ENCODE assay signal across 11 cellular contexts in the genomic region with DNA sequence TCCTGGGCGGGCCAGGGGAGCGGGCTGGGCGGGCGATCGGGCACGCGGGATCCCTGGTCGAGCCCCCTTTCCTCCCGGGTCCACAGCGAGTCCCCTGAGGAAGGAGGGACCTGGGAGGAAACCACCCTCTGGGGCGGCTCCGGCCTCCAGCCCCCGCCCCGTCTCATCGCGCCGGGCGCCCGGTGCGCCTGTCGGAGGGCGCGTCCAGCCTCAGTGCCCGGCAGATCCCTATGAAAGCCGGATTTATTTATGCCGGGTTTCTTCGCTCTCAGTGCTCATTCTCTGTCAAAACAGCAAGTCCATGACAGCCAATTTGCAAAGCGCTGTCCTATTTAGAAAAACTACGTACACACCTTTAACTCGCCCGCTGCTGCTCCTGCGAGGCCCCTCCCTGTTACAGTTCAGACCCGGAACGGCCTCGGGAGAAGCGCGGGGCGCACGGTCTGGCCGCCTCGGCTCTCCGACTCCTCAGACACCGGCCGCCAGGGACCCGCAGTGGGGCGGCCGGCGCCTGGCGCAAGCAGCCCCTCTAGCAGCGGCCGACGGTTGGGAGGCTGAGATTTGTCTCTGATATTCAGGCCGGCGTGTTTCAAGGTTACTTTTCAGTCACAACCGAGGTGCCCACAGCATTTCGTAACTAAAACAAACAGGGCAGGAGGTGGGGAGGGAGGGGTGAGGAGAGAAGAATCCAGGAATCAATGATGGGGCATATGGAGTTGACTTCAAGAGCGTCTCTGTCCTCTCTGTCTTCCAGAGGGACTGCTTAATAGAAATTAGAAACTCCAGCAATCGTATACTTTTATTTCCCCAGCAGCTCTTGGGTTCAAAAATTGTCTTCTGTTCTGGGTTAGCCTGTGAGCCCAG. TPM values are rescaled to one million over a fixed set of nuclear protein-coding genes. Genes with fewer than 3 reads are reported as not detected.
DNase-seq lines count a peak whose midpoint lies in the region; ATAC-seq and TF ChIP-seq lines count a peak whose summit lies in the region.
"Had no signal": no experiment of that assay in that cellular context is flagged by ENCODE, and none has a peak within 500 bp of the region (broad histone marks: within the 10 kb centered on the region; RNA-seq: fewer than 3 reads in every experiment).

No MANE protein-coding gene starts in this region.

- H3K4me3 ChIP-seq in right lobe of liver, result peak overlapping the region; percentile 49 to 78 (median 71)

- CTCF ChIA-PET in CD4-positive, alpha-beta T cell (lab: Charles Lee), result no interaction called here

- DNase-seq in activated naive CD8-positive, alpha-beta T cell treated with anti-CD3 and anti-CD28 coated beads, Interleukin-2, amount 10 ng/mL, durations not matched to agents 7 days and 5 days, result no peak
- no peak for DNase-seq in activated naive CD8-positive, alpha-beta T cell treated with anti-CD3 and anti-CD28 coated beads, Interleukin-2, amount 50 U/mL, for 24 hours
- peak; percentile 47 to 80 (median 66) for DNase-seq in right lobe of liver
- DNase-seq in CD4-positive, alpha-beta T cell, result no peak
- DNase-seq in effector memory CD8-positive, alpha-beta T cell, result no peak
- DNase-seq in Right ventricle myocardium superior, result no peak
- DNase-seq in stimulated activated naive CD4-positive, alpha-beta T cell (lab: John Stamatoyannopoulos, UW), result no peak
- DNase-seq: cerebellar nuclear complex, NCI-H187 treated with DMSO at 0.1 percent for 48 hours, SW 1271 had no signal

- no peaks in the 10 kb centered on the region for H3K27me3 ChIP-seq in right lobe of liver
- H3K27me3 ChIP-seq in CD4-positive, alpha-beta T cell (ENCODE audit: control insufficient read depth, insufficient read depth, low read length), result peaks cover 65% of the 10 kb centered on the region

- TF ChIP-seq CTCF in brain (conservative IDR thresholded peaks at IDR 0.05) (no peak), right lobe of liver (IDR thresholded peaks at IDR 0.05) (no peak)
- no peak for TF ChIP-seq CTCF in CD4-positive, alpha-beta T cell (IDR thresholded peaks at IDR 0.05)

- peaks cover 0 to 9% (median 0%) of the 10 kb centered on the region in 4 donors for H3K36me3 ChIP-seq in right lobe of liver

- peaks cover 4% of the 10 kb centered on the region for H3K36me3 Mint-ChIP-seq in activated naive CD8-positive, alpha-beta T cell treated with anti-CD3 and anti-CD28 coated beads, Interleukin-2, amount 10 ng/mL, durations not matched to agents 7 days and 5 days
- no peaks in the 10 kb centered on the region for H3K36me3 Mint-ChIP-seq in activated naive CD8-positive, alpha-beta T cell treated with anti-CD3 and anti-CD28 coated beads, Interleukin-2, amount 50 U/mL, for 24 hours (ENCODE audit: low read depth)
- no peaks in the 10 kb centered on the region for H3K36me3 Mint-ChIP-seq in brain
- H3K36me3 Mint-ChIP-seq in CD4-positive, alpha-beta T cell (ENCODE audit: low read depth), result no peaks in the 10 kb centered on the region
- H3K36me3 Mint-ChIP-seq in effector memory CD8-positive, alpha-beta T cell (ENCODE audit: insufficient read depth), result no peaks in the 10 kb centered on the region

- H3K27ac ChIP-seq in right lobe of liver, result peak overlapping the region; percentile 81 to 98 (median 90)
- no peak overlapping the region for H3K27ac ChIP-seq in CD4-positive, alpha-beta T cell (ENCODE audit: low read depth, low read length)

- peaks cover 0 to 24% (median 5%) of the 10 kb centered on the region in 4 donors for H3K4me1 ChIP-seq in right lobe of liver

- peaks cover 68% of the 10 kb centered on the region for H3K27me3 Mint-ChIP-seq in activated naive CD8-positive, alpha-beta T cell treated with anti-CD3 and anti-CD28 coated beads, Interleukin-2, amount 10 ng/mL, durations not matched to agents 7 days and 5 days
- peaks cover 70% of the 10 kb centered on the region for H3K27me3 Mint-ChIP-seq in activated naive CD8-positive, alpha-beta T cell treated with anti-CD3 and anti-CD28 coated beads, Interleukin-2, amount 50 U/mL, for 24 hours
- peaks cover 98% of the 10 kb centered on the region for H3K27me3 Mint-ChIP-seq in brain
- H3K27me3 Mint-ChIP-seq in CD4-positive, alpha-beta T cell, result peaks cover 70% of the 10 kb centered on the region
- H3K27me3 Mint-ChIP-seq in effector memory CD8-positive, alpha-beta T cell, result peaks cover 37 to 78% of the 10 kb centered on the region in 2 donors

- H3K27ac Mint-ChIP-seq in activated naive CD8-positive, alpha-beta T cell treated with anti-CD3 and anti-CD28 coated beads, Interleukin-2, amount 10 ng/mL, durations not matched to agents 7 days and 5 days, result no peak overlapping the region
- no peak overlapping the region for H3K27ac Mint-ChIP-seq in activated naive CD8-positive, alpha-beta T cell treated with anti-CD3 and anti-CD28 coated beads, Interleukin-2, amount 50 U/mL, for 24 hours
- H3K27ac Mint-ChIP-seq in brain, result no peak overlapping the region
- H3K27ac Mint-ChIP-seq in CD4-positive, alpha-beta T cell, result no peak overlapping the region
- no peak overlapping the region for H3K27ac Mint-ChIP-seq in effector memory CD8-positive, alpha-beta T cell

- POLR2A ChIA-PET in activated naive CD8-positive, alpha-beta T cell treated with anti-CD3 and anti-CD28 coated beads, Interleukin-2, amount 10 ng/mL, durations not matched to agents 7 days and 5 days (lab: Charles Lee), result no interaction called here
- POLR2A ChIA-PET in CD4-positive, alpha-beta T cell (lab: Charles Lee), result no interaction called here

- TF ChIP-seq POLR2A in right lobe of liver (IDR thresholded peaks at IDR 0.05), result peak; percentile 54

- H3K9me3 Mint-ChIP-seq in activated naive CD8-positive, alpha-beta T cell treated with anti-CD3 and anti-CD28 coated beads, Interleukin-2, amount 10 ng/mL, durations not matched to agents 7 days and 5 days, result no peaks in the 10 kb centered on the region
- H3K9me3 Mint-ChIP-seq in activated naive CD8-positive, alpha-beta T cell treated with anti-CD3 and anti-CD28 coated beads, Interleukin-2, amount 50 U/mL, for 24 hours, result no peaks in the 10 kb centered on the region
- H3K9me3 Mint-ChIP-seq in brain, result peaks cover 0 to 22% (median 3%) of the 10 kb centered on the region in 5 experiments
- H3K9me3 Mint-ChIP-seq in CD4-positive, alpha-beta T cell, result no peaks in the 10 kb centered on the region
- peaks cover 2 to 9% of the 10 kb centered on the region in 2 donors for H3K9me3 Mint-ChIP-seq in effector memory CD8-positive, alpha-beta T cell

- intact Hi-C loops in right lobe of liver (cut with DNase I) (loop anchor here (10.0 kb wide), 1 partner anchor 120 kb away; no protein-coding TSS in a partner anchor), Right ventricle myocardium superior (cut with DNase I) (no loop called here)
- intact Hi-C loops in CD4-positive, alpha-beta T cell (cut with DNase I, micrococcal nuclease), result no loop called here

- no peak for ATAC-seq in activated naive CD8-positive, alpha-beta T cell treated with anti-CD3 and anti-CD28 coated beads, Interleukin-2, amount 10 ng/mL, durations not matched to agents 7 days and 5 days (ENCODE audit: low read depth)
- ATAC-seq in activated naive CD8-positive, alpha-beta T cell treated with anti-CD3 and anti-CD28 coated beads, Interleukin-2, amount 50 U/mL, for 24 hours, result no peak
- peak; percentile 42 to 64 (median 52) for ATAC-seq in right lobe of liver
- ATAC-seq in CD4-positive, alpha-beta T cell (ENCODE audit: poor library complexity), result no peak
- no peak for ATAC-seq in effector memory CD8-positive, alpha-beta T cell (replicated peaks)
- ATAC-seq in Right ventricle myocardium superior (ENCODE audit: poor library complexity), result no peak

- WGBS in right lobe of liver (ENCODE audit: insufficient coverage, low coverage, low lambda C conversion rate, missing lambda C conversion rate), result 2% methylated on average over 18 of the region's 58 CpGs

- peaks cover 2% of the 10 kb centered on the region for H3K4me1 Mint-ChIP-seq in activated naive CD8-positive, alpha-beta T cell treated with anti-CD3 and anti-CD28 coated beads, Interleukin-2, amount 10 ng/mL, durations not matched to agents 7 days and 5 days
- peaks cover 2% of the 10 kb centered on the region for H3K4me1 Mint-ChIP-seq in activated naive CD8-positive, alpha-beta T cell treated with anti-CD3 and anti-CD28 coated beads, Interleukin-2, amount 50 U/mL, for 24 hours
- H3K4me1 Mint-ChIP-seq in brain, result no peaks in the 10 kb centered on the region
- no peaks in the 10 kb centered on the region for H3K4me1 Mint-ChIP-seq in CD4-positive, alpha-beta T cell (ENCODE audit: low read depth)
- H3K4me1 Mint-ChIP-seq in effector memory CD8-positive, alpha-beta T cell (ENCODE audit: low read depth in 2 of 2), result no peaks in the 10 kb centered on the region

- H3K4me3 Mint-ChIP-seq in activated naive CD8-positive, alpha-beta T cell treated with anti-CD3 and anti-CD28 coated beads, Interleukin-2, amount 10 ng/mL, durations not matched to agents 7 days and 5 days, result peak overlapping the region; percentile 37
- no peak overlapping the region for H3K4me3 Mint-ChIP-seq in activated naive CD8-positive, alpha-beta T cell treated with anti-CD3 and anti-CD28 coated beads, Interleukin-2, amount 50 U/mL, for 24 hours
- H3K4me3 Mint-ChIP-seq in brain, result peak overlapping the region in 4 of 5 experiments; percentile 32 to 73 (median 70)
- H3K4me3 Mint-ChIP-seq in CD4-positive, alpha-beta T cell, result no peak overlapping the region
- H3K4me3 Mint-ChIP-seq in effector memory CD8-positive, alpha-beta T cell, result no peak overlapping the region

- no peaks in the 10 kb centered on the region for H3K9me3 ChIP-seq in right lobe of liver
- no peaks in the 10 kb centered on the region for H3K9me3 ChIP-seq in CD4-positive, alpha-beta T cell (ENCODE audit: control insufficient read depth, low read length)

RNA-seq across cellular contexts. Expression of a gene that starts 0.8 kb away (rescaled TPM):
- not detected for total RNA-seq in activated naive CD8-positive, alpha-beta T cell treated with anti-CD3 and anti-CD28 coated beads, Interleukin-2, amount 10 ng/mL, durations not matched to agents 7 days and 5 days
- 131 TPM for polyA plus RNA-seq in brain (ENCODE audit: insufficient read depth, low read depth, low replicate concordance)
- total RNA-seq in right lobe of liver, result 10 to 100 TPM; 11.8 to 28.7 (median 21.2) TPM
- not detected for total RNA-seq in CD4-positive, alpha-beta T cell
- not detected for total RNA-seq in Right ventricle myocardium superior

Comparison
In these comparisons a context has a peak if more than half of its experiments do, and no peak if none do; other contexts are left out.
1. H3K4me3 Mint-ChIP-seq: peak in activated naive CD8-positive, alpha-beta T cell treated with anti-CD3 and anti-CD28 coated beads, Interleukin-2, amount 10 ng/mL, durations not matched to agents 7 days and 5 days (single experiment) and brain (4 of 5); none in activated naive CD8-positive, alpha-beta T cell treated with anti-CD3 and anti-CD28 coated beads, Interleukin-2, amount 50 U/mL, for 24 hours (single experiment), CD4-positive, alpha-beta T cell (single experiment) and effector memory CD8-positive, alpha-beta T cell (0 of 2).
2. ATAC-seq: peak in right lobe of liver (4 of 4); none in activated naive CD8-positive, alpha-beta T cell treated with anti-CD3 and anti-CD28 coated beads, Interleukin-2, amount 10 ng/mL, durations not matched to agents 7 days and 5 days (single experiment), activated naive CD8-positive, alpha-beta T cell treated with anti-CD3 and anti-CD28 coated beads, Interleukin-2, amount 50 U/mL, for 24 hours (single experiment), CD4-positive, alpha-beta T cell (single experiment), effector memory CD8-positive, alpha-beta T cell (single experiment) and Right ventricle myocardium superior (single experiment).
3. DNase-seq: peak in right lobe of liver (3 of 3); none in activated naive CD8-positive, alpha-beta T cell treated with anti-CD3 and anti-CD28 coated beads, Interleukin-2, amount 10 ng/mL, durations not matched to agents 7 days and 5 days (single experiment), activated naive CD8-positive, alpha-beta T cell treated with anti-CD3 and anti-CD28 coated beads, Interleukin-2, amount 50 U/mL, for 24 hours (single experiment), CD4-positive, alpha-beta T cell (0 of 10), effector memory CD8-positive, alpha-beta T cell (0 of 3), Right ventricle myocardium superior (single experiment) and stimulated activated naive CD4-positive, alpha-beta T cell (0 of 6).
4. RNA of a gene that starts 0.8 kb away (total RNA-seq): 11.8 to 28.7 TPM in right lobe of liver; not detected in activated naive CD8-positive, alpha-beta T cell treated with anti-CD3 and anti-CD28 coated beads, Interleukin-2, amount 10 ng/mL, durations not matched to agents 7 days and 5 days, not detected in CD4-positive, alpha-beta T cell and not detected in Right ventricle myocardium superior (single experiment); every median in the first group is over 10 times any median in the second.
5. intact Hi-C loops: an anchor here in right lobe of liver (10.0 kb wide); none called in CD4-positive, alpha-beta T cell and Right ventricle myocardium superior.